ENCODE assay signal across 12 cellular contexts in genomic region chr3:52771702-52772101, GRCh38. TPM values are rescaled to one million over a fixed set of nuclear protein-coding genes. Genes with fewer than 3 reads are reported as not detected.
DNase-seq lines count a peak whose midpoint lies in the region; ATAC-seq and TF ChIP-seq lines count a peak whose summit lies in the region.
"Had no signal": no experiment of that assay in that cellular context is flagged by ENCODE, and none has a peak within 500 bp of the region (broad histone marks: within the 10 kb centered on the region; RNA-seq: fewer than 3 reads in every experiment).

No MANE protein-coding gene starts in this region.

- no peak overlapping the region for H3K27ac ChIP-seq in CD4-positive, alpha-beta T cell (ENCODE audit: low read depth, low read length)
- no peak overlapping the region for H3K27ac ChIP-seq in mammary epithelial cell (ENCODE audit: insufficient read depth, low read depth, low read length)
- H3K27ac ChIP-seq in neural cell (ENCODE audit: low read length): peak overlapping the region; percentile 72

- H2AFZ ChIP-seq in mammary epithelial cell (ENCODE audit: low read depth, low read length) (peak overlapping the region; percentile 100), neural cell (ENCODE audit: low read depth, low read length) (no peak overlapping the region)

- H3K79me2 ChIP-seq in mammary epithelial cell (ENCODE audit: insufficient read depth, low read length) (peaks cover 25% of the 10 kb centered on the region), neural cell (replicated peaks; ENCODE audit: insufficient read depth, low read length) (peaks cover 28% of the 10 kb centered on the region)

- H3K4me2 ChIP-seq in mammary epithelial cell (ENCODE audit: insufficient read depth, low read depth, low read length) (peak overlapping the region; percentile 92), neural cell (ENCODE audit: low read length) (no peak overlapping the region)

- peaks cover 3% of the 10 kb centered on the region for H3K36me3 ChIP-seq in mammary epithelial cell (ENCODE audit: insufficient read depth, low read length)
- H3K36me3 ChIP-seq in neural cell (ENCODE audit: insufficient read depth, low read length): peaks cover 4% of the 10 kb centered on the region
- H3K36me3 ChIP-seq: thyroid gland had no signal

- no peak for ATAC-seq in CD4-positive, alpha-beta T cell (ENCODE audit: poor library complexity)
- ATAC-seq in GM18907 (IDR thresholded peaks at IDR 0.05; ENCODE audit: unreplicated experiment): no peak
- ATAC-seq in GM18517 (IDR thresholded peaks at IDR 0.05; ENCODE audit: unreplicated experiment): no peak

- peaks cover 15% of the 10 kb centered on the region for H3K4me1 ChIP-seq in mammary epithelial cell (ENCODE audit: insufficient read depth, low read length)

- TF ChIP-seq RAD21 in neural cell (conservative IDR thresholded peaks at IDR 0.05): no peak

- H3K27ac Mint-ChIP-seq in CD4-positive, alpha-beta T cell: peak overlapping the region; percentile 79

- H3K4me3 Mint-ChIP-seq in CD4-positive, alpha-beta T cell: peak overlapping the region; percentile 96

- peaks cover 16% of the 10 kb centered on the region for H3K36me3 Mint-ChIP-seq in CD4-positive, alpha-beta T cell (ENCODE audit: low read depth)

- H3K4me3 ChIP-seq in Jurkat, Clone E6-1 (ENCODE audit: low read length): peak overlapping the region; percentile 56
- H3K4me3 ChIP-seq in mammary epithelial cell (replicated peaks in 1 of 3; ENCODE audit: insufficient read depth in 1 of 3, low read depth in 2 of 3, low read length in 3 of 3) (peak overlapping the region in 1 of 3 experiments; percentile 76), neural cell (ENCODE audit: low read length) (peak overlapping the region; percentile 94)

- no peak for TF ChIP-seq CTCF in CD4-positive, alpha-beta T cell (IDR thresholded peaks at IDR 0.05)
- TF ChIP-seq CTCF in mammary epithelial cell (conservative IDR thresholded peaks at IDR 0.05 in 1 of 2, IDR thresholded peaks at IDR 0.05 in 1 of 2; ENCODE audit: extremely low read depth in 1 of 2, insufficient read depth in 1 of 2, low read depth in 1 of 2, low read length in 2 of 2): no peak
- no peak for TF ChIP-seq CTCF in neural cell (IDR thresholded peaks at IDR 0.05; ENCODE audit: poor library complexity, severe bottlenecking)

- CTCF ChIA-PET in CD4-positive, alpha-beta T cell (lab: Charles Lee): interaction anchor here (0.6 kb wide), 1 partner anchor 52 kb away, joined by 3 read pairs; no protein-coding TSS in a partner anchor
- CTCF ChIA-PET in mammary epithelial cell (lab: Charles Lee; ENCODE audit: low non-redundant PET): no interaction called here

- no peaks in the 10 kb centered on the region for H3K27me3 Mint-ChIP-seq in CD4-positive, alpha-beta T cell

- intact Hi-C loops in CD4-positive, alpha-beta T cell (cut with DNase I, micrococcal nuclease): no loop called here
- intact Hi-C loops in mammary epithelial cell (cut with micrococcal nuclease): no loop called here

- dilution Hi-C loops in mammary epithelial cell (cut with HindIII; ENCODE audit: low sequenced_read_pairs): no loop called here

- no peaks in the 10 kb centered on the region for H4K20me1 ChIP-seq in mammary epithelial cell (ENCODE audit: insufficient read depth, low read length)
- no peaks in the 10 kb centered on the region for H4K20me1 ChIP-seq in neural cell (ENCODE audit: insufficient read depth)

- POLR2A ChIA-PET in CD4-positive, alpha-beta T cell (lab: Charles Lee): interaction anchor here (0.7 kb wide), 1 partner anchor 273 kb away, joined by 3 read pairs; no protein-coding TSS in a partner anchor

- BruUV-seq in mammary epithelial cell (replicated peaks; lab: Mats Ljungman, UMichigan): no TSS peak

- in situ Hi-C loops in mammary epithelial cell (cut with MboI; ENCODE audit: low sequenced_read_pairs in 2 of 2): no loop called here

- no peaks in the 10 kb centered on the region for H3K9me3 Mint-ChIP-seq in CD4-positive, alpha-beta T cell

- peaks cover 17% of the 10 kb centered on the region for H3K4me1 Mint-ChIP-seq in CD4-positive, alpha-beta T cell (ENCODE audit: low read depth)

- no peak overlapping the region for H3K9ac ChIP-seq in mammary epithelial cell (ENCODE audit: insufficient read depth, low read length)
- no peak overlapping the region for H3K9ac ChIP-seq in neural cell (ENCODE audit: low read length)

- H3K27me3 ChIP-seq in CD4-positive, alpha-beta T cell (ENCODE audit: control insufficient read depth, insufficient read depth, low read length): no peaks in the 10 kb centered on the region
- H3K27me3 ChIP-seq in mammary epithelial cell (ENCODE audit: insufficient read depth, low read length): no peaks in the 10 kb centered on the region
- no peaks in the 10 kb centered on the region for H3K27me3 ChIP-seq in neural cell (ENCODE audit: insufficient read depth, low read depth, low read length)
- H3K27me3 ChIP-seq: thyroid gland had no signal

- H3K9me3 ChIP-seq in CD4-positive, alpha-beta T cell (ENCODE audit: control insufficient read depth, low read length): no peaks in the 10 kb centered on the region
- H3K9me3 ChIP-seq in mammary epithelial cell (replicated peaks; ENCODE audit: insufficient read depth, low read length) (no peaks in the 10 kb centered on the region), neural cell (ENCODE audit: low read length) (no peaks in the 10 kb centered on the region)
- H3K9me3 ChIP-seq: thyroid gland had no signal

- DNase-seq in CD4-positive, alpha-beta T cell: no peak
- no peak for DNase-seq in Jurkat, Clone E6-1 (ENCODE audit: low read depth, low spot score)
- DNase-seq in mammary epithelial cell (no peak), SHP77 (lab: John Stamatoyannopoulos, UW) (no peak), AG08395 (ENCODE audit: low spot score) (no peak)
- DNase-seq: NCI-H2029; stimulated activated CD4-positive, alpha-beta T cell treated with anti-CD3 and anti-CD28 coated beads, Interleukin-12 subunit alpha, Interleukin-12 subunit beta, amount 100 ng/mL, for 4 hours; thyroid gland had no signal

- H3K9me2 ChIP-seq in neural cell (ENCODE audit: insufficient read depth, low read length): no peaks in the 10 kb centered on the region

- TF ChIP-seq EP300 in neural cell (conservative IDR thresholded peaks at IDR 0.05; ENCODE audit: poor library complexity, severe bottlenecking): no peak

- 91% methylated on average over 10 of the region's 10 CpGs for WGBS in mammary epithelial cell (ENCODE audit: low coverage, missing lambda C conversion rate)

- H3F3A ChIP-seq in neural cell (ENCODE audit: insufficient read depth, low read length, poor library complexity, severe bottlenecking): no peaks in the 10 kb centered on the region

TF ChIP-seq in neural cell, 6 proteins besides CTCF, POLR2A, EP300 and RAD21:
- TF ChIP-seq TAF1 (IDR thresholded peaks at IDR 0.05; ENCODE audit: low read depth): no peak
- TF ChIP-seq MXI1 (conservative IDR thresholded peaks at IDR 0.05; ENCODE audit: poor library complexity, severe bottlenecking): no peak
- no peak for TF ChIP-seq POLR2AphosphoS5 (IDR thresholded peaks at IDR 0.05)
- TF ChIP-seq SMC3 (conservative IDR thresholded peaks at IDR 0.05; ENCODE audit: poor library complexity): no peak

RNA-seq across cellular contexts. Expression of gene NEK4, which starts 1.0 kb away (rescaled TPM):
- 1 to 10 TPM; 6.1 to 6.9 TPM for total RNA-seq in CD4-positive, alpha-beta T cell
- polyA plus RNA-seq in Jurkat, Clone E6-1 (2012; ENCODE audit: insufficient read depth, insufficient read length): 5.3 TPM
- 10 to 100 TPM; 23.0 to 23.7 TPM for total RNA-seq in mammary epithelial cell
- 13.0 TPM for polyA plus RNA-seq in mammary epithelial cell
- polyA minus RNA-seq in mammary epithelial cell: 10.3 TPM
- 29.0 and 45.6 TPM in 2 replicates for polyA plus RNA-seq in neural cell
- polyA minus RNA-seq in neural cell: 66.0 and 71.8 TPM in 2 replicates

RNA-seq across cellular contexts. Expression of gene ITIH1, which starts 5.7 kb away (rescaled TPM):
- not detected for total RNA-seq in CD4-positive, alpha-beta T cell
- polyA plus RNA-seq in Jurkat, Clone E6-1 (2012; ENCODE audit: insufficient read depth, insufficient read length): not detected
- total RNA-seq in mammary epithelial cell: not detected
- polyA plus RNA-seq in mammary epithelial cell (not detected), neural cell (not detected in 2 replicates)
- polyA minus RNA-seq in mammary epithelial cell (not detected), neural cell (not detected in 2 replicates)
- total RNA-seq: T-helper 2 cell treated with Interferon-gamma antibody and Interleukin-4, amounts not matched to agents 100 ng/mL and 5 ng/mL, for 36 hours; thyroid gland had no signal

RNA-seq across cellular contexts. Expression of gene ITIH3, which starts 22.9 kb away (rescaled TPM):
- not detected for total RNA-seq in CD4-positive, alpha-beta T cell
- polyA plus RNA-seq in Jurkat, Clone E6-1 (2012; ENCODE audit: insufficient read depth, insufficient read length): not detected
- total RNA-seq in mammary epithelial cell: not detected
- polyA plus RNA-seq in mammary epithelial cell (not detected), neural cell (not detected in 2 replicates)
- polyA minus RNA-seq in mammary epithelial cell (not detected), neural cell (not detected in 2 replicates)
- total RNA-seq: T-helper 2 cell treated with Interferon-gamma antibody and Interleukin-4, amounts not matched to agents 100 ng/mL and 5 ng/mL, for 36 hours had no signal

RNA-seq across cellular contexts. Expression of gene ITIH4, which starts 58.8 kb away (rescaled TPM):
- total RNA-seq in CD4-positive, alpha-beta T cell: 10 to 100 TPM; 35.8 to 40.4 TPM
- 2.1 TPM for polyA plus RNA-seq in Jurkat, Clone E6-1 (2012; ENCODE audit: insufficient read depth, insufficient read length)
- 1 to 10 TPM; 2.0 to 2.1 TPM for total RNA-seq in mammary epithelial cell
- 0.88 TPM for polyA plus RNA-seq in mammary epithelial cell
- not detected for polyA minus RNA-seq in mammary epithelial cell
- 16.3 and 29.5 TPM in 2 replicates for polyA plus RNA-seq in neural cell
- polyA minus RNA-seq in neural cell: 18.9 and 20.7 TPM in 2 replicates
